8 cellular contexts compared by ENCODE assay signal in the genomic region with DNA sequence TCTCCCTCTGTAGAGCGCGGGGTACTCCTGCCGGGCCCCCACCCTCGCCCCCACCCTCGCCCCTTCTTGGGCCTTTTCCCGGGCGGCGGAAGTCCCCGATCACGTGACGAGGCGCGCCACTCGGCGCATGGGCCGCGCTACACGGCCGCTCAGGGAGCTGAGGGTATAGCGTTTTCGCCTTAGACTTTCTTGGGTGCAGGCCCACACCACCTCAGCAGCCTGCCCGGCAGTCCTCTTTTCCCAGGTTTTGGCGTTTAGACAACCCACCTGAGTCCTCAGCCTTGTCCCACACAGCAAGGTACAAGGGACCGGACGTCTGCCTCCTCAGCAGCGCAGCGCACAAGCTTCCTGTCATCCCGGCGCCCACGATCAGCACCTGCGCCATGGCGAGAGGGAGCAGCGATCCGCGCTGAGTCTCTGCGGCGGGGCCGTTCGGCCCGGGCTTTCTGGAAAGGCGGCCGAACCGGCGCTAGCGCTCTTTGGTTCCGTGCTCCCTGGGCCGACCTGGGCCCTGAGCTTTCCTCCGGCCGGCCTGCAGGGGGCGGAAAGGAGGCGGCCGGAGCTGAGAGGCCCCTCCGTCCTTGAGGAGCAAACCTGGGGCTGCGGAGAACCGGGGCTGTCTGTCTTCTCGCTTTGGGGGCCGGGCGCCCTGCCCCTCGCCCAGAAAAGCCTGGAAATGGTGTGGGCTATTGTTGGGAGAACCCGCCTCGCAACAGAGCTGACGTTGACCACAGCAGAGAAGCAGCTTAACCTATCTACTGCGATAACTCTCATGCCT. TPM values are rescaled to one million over a fixed set of nuclear protein-coding genes. Genes with fewer than 3 reads are reported as not detected.
DNase-seq lines count a peak whose midpoint lies in the region; ATAC-seq, FAIRE-seq and TF ChIP-seq lines count a peak whose summit lies in the region.

A gene (minus strand): TSS at position 513 of the 778 bp plus-strand sequence.

- H3K27ac ChIP-seq in DND-41 (ENCODE audit: low read length), result no peak within 1 kb of the TSS
- peak within 1 kb of the TSS; percentile 42 for H3K27ac ChIP-seq in keratinocyte (ENCODE audit: control insufficient read depth, insufficient read depth, low read length)

- H3K27me3 ChIP-seq in DND-41 (ENCODE audit: insufficient read depth, low read length, poor library complexity), result peaks cover 3% of the 10 kb centered on the region
- H3K27me3 ChIP-seq in keratinocyte (ENCODE audit: control insufficient read depth, extremely low read depth, insufficient read depth, low read length), result no peaks in the 10 kb centered on the region

- H3K4me1 ChIP-seq in DND-41 (ENCODE audit: insufficient read depth, low read length) (no peaks in the 10 kb centered on the region), keratinocyte (ENCODE audit: control insufficient read depth, extremely low read depth, insufficient read depth, low read length) (peaks cover 7% of the 10 kb centered on the region)

- dilution Hi-C loops in keratinocyte (cut with MboI; ENCODE audit: extremely low pct_ligation_motif_present, low sequenced_read_pairs), result no loop called here

- DNase-seq in DND-41 (no peak), M059J (ENCODE audit: low read depth) (peak; percentile 70), keratinocyte (ENCODE audit: low read depth, low spot score) (no peak), SK-N-DZ (ENCODE audit: low spot score) (no peak)
- DNase-seq in activated CD4-positive, alpha-beta T cell treated with anti-CD3 and anti-CD28 coated beads for 1 hour, result peak; percentile 52
- peak; percentile 39 to 40 for DNase-seq in central memory CD8-positive, alpha-beta T cell (ENCODE audit: low spot score in 2 of 2)
- peak; percentile 45 to 53 for DNase-seq in stimulated activated CD4-positive, alpha-beta T cell treated with anti-CD3 and anti-CD28 coated beads, Interleukin-12 subunit alpha, Interleukin-12 subunit beta, amount 100 ng/mL, for 24 hours (ENCODE audit: low read depth in 2 of 2)

- no peak within 1 kb of the TSS for H3K9ac ChIP-seq in DND-41 (ENCODE audit: low read depth, low read length)
- H3K9ac ChIP-seq in keratinocyte (ENCODE audit: control insufficient read depth, extremely low read depth, insufficient read depth, low read length), result peak within 1 kb of the TSS; percentile 79

- peaks cover 7% of the 10 kb centered on the region for H3K36me3 Mint-ChIP-seq in central memory CD8-positive, alpha-beta T cell (ENCODE audit: insufficient read depth)

- FAIRE-seq in keratinocyte (lab: Jason Lieb, UNC), result no peak

- H3K36me3 ChIP-seq in DND-41 (ENCODE audit: insufficient read depth, low read length) (no peaks in the 10 kb centered on the region), keratinocyte (ENCODE audit: control insufficient read depth in 2 of 2, extremely low read depth in 1 of 2, insufficient read depth in 2 of 2, low read length in 2 of 2) (no peaks in the 10 kb centered on the region)

- peak within 1 kb of the TSS; percentile 85 for H3K4me3 Mint-ChIP-seq in central memory CD8-positive, alpha-beta T cell

- no peaks in the 10 kb centered on the region for H3K9me1 ChIP-seq in keratinocyte (ENCODE audit: control insufficient read depth, extremely low read depth, insufficient read depth, low read length)

- peak; percentile 7 for TF ChIP-seq CTCF in DND-41 (IDR thresholded peaks at IDR 0.05; ENCODE audit: borderline replicate concordance, extremely low read depth, low read length, poor library complexity, severe bottlenecking)
- TF ChIP-seq CTCF in keratinocyte (optimal IDR thresholded peaks at IDR 0.05 in 1 of 3, IDR thresholded peaks at IDR 0.05 in 1 of 3, conservative IDR thresholded peaks at IDR 0.05 in 1 of 3; ENCODE audit: extremely low read depth in 1 of 3, insufficient read depth in 2 of 3, low read length in 3 of 3), result peak; percentile 49 to 90 (median 62)

- no peak within 1 kb of the TSS for H3K4me2 ChIP-seq in DND-41 (ENCODE audit: insufficient read depth, low read length)
- H3K4me2 ChIP-seq in keratinocyte (ENCODE audit: control insufficient read depth, extremely low read depth, insufficient read depth, low read depth, low read length), result peak within 1 kb of the TSS; percentile 89

- H3K27ac Mint-ChIP-seq in central memory CD8-positive, alpha-beta T cell (ENCODE audit: low read depth), result peak within 1 kb of the TSS; percentile 90

- no peaks in the 10 kb centered on the region for H3K9me3 Mint-ChIP-seq in central memory CD8-positive, alpha-beta T cell

- no peaks in the 10 kb centered on the region for H3K9me3 ChIP-seq in DND-41 (ENCODE audit: insufficient read depth, low read length, severe bottlenecking)
- no peaks in the 10 kb centered on the region for H3K9me3 ChIP-seq in keratinocyte (ENCODE audit: control insufficient read depth, low read depth, low read length)

- H4K20me1 ChIP-seq in DND-41 (ENCODE audit: insufficient read depth, low read length) (no peaks in the 10 kb centered on the region), keratinocyte (ENCODE audit: control insufficient read depth, extremely low read depth, insufficient read depth, low read length) (no peaks in the 10 kb centered on the region)

- ATAC-seq in DND-41 (ENCODE audit: insufficient read depth, low read depth) (no peak), GM21529 (IDR thresholded peaks at IDR 0.05; ENCODE audit: unreplicated experiment) (peak; percentile 78)
- peak; percentile 87 for ATAC-seq in central memory CD8-positive, alpha-beta T cell (replicated peaks; ENCODE audit: extremely low read depth, poor library complexity, severe bottlenecking)

- peaks cover 9% of the 10 kb centered on the region for H3K4me1 Mint-ChIP-seq in central memory CD8-positive, alpha-beta T cell

- no peaks in the 10 kb centered on the region for H3K79me2 ChIP-seq in DND-41 (ENCODE audit: insufficient read depth, low read length)
- H3K79me2 ChIP-seq in keratinocyte (ENCODE audit: control insufficient read depth, insufficient read depth, low read length), result no peaks in the 10 kb centered on the region

- H3K4me3 ChIP-seq in DND-41 (ENCODE audit: low read depth in 1 of 2, low read length in 2 of 2) (no peak within 1 kb of the TSS), keratinocyte (ENCODE audit: control insufficient read depth in 2 of 3, extremely low read depth in 1 of 3, insufficient read depth in 2 of 3, low read depth in 1 of 3, low read length in 3 of 3) (peak within 1 kb of the TSS; percentile 45 to 77 (median 64))

- H2AFZ ChIP-seq in DND-41 (ENCODE audit: low read depth, low read length), result no peak within 1 kb of the TSS
- H2AFZ ChIP-seq in keratinocyte (ENCODE audit: control insufficient read depth, low read length), result peak within 1 kb of the TSS; percentile 99

- peaks cover 10% of the 10 kb centered on the region for H3K27me3 Mint-ChIP-seq in central memory CD8-positive, alpha-beta T cell

RNA-seq across cellular contexts. Expression of the gene that starts here (rescaled TPM):
- 22.5 and 22.8 TPM in 2 replicates for total RNA-seq in M059J (2014; rRNA removed; shearing (Covaris generic))
- 6.8 to 10.5 TPM (median 7.1 TPM) in 3 replicates for polyA plus RNA-seq in keratinocyte
- polyA plus RNA-seq in keratinocyte (2011; ENCODE audit: low read depth), result 1.2 TPM
- polyA plus RNA-seq in keratinocyte (2011; cell fraction: cytosol; rRNA removed), result 10.3 and 12.2 TPM in 2 replicates
- polyA plus RNA-seq in keratinocyte (2011; cell fraction: nucleus; rRNA removed), result 5.4 and 6.6 TPM in 2 replicates
- 3.7 and 5.4 TPM in 2 replicates for polyA plus RNA-seq in keratinocyte (2012; ENCODE audit: low replicate concordance)
- 7.4 to 10.8 TPM (median 10.1 TPM) in 3 replicates for polyA minus RNA-seq in keratinocyte
- polyA minus RNA-seq in keratinocyte (2011; cell fraction: cytosol; rRNA and poly(A)+ RNA removed), result 5.0 TPM
- polyA minus RNA-seq in keratinocyte (2011; cell fraction: nucleus; rRNA and poly(A)+ RNA removed), result 5.8 and 11.2 TPM in 2 replicates
- polyA plus RNA-seq in SK-N-DZ (2014; cell fraction: cytosol; rRNA removed), result 0.20 TPM in 1 of 2 replicates, not detected in the other
- polyA plus RNA-seq in SK-N-DZ (2014; cell fraction: nucleus; rRNA removed), result not detected in 2 replicates

Comparison
In these comparisons a context has a peak if more than half of its experiments do, and no peak if none do; other contexts are left out.
1. DNase-seq: peak in M059J (single experiment), activated CD4-positive, alpha-beta T cell treated with anti-CD3 and anti-CD28 coated beads for 1 hour (single experiment), central memory CD8-positive, alpha-beta T cell (2 of 2) and stimulated activated CD4-positive, alpha-beta T cell treated with anti-CD3 and anti-CD28 coated beads, Interleukin-12 subunit alpha, Interleukin-12 subunit beta, amount 100 ng/mL, for 24 hours (2 of 2); none in DND-41 (single experiment), keratinocyte (single experiment) and SK-N-DZ (single experiment).
2. H3K4me3 ChIP-seq: peak in keratinocyte (3 of 3); none in DND-41 (0 of 2).